In genomic region chr19:38389101-38389925, GRCh38 we compare ENCODE assay signal across 8 cellular contexts. TPM values are rescaled to one million over a fixed set of nuclear protein-coding genes. Genes with fewer than 3 reads are reported as not detected.
DNase-seq lines count a peak whose midpoint lies in the region; ATAC-seq and TF ChIP-seq lines count a peak whose summit lies in the region.

No MANE protein-coding gene starts in this region.

- H3K27me3 ChIP-seq in OCI-LY1 (ENCODE audit: insufficient read depth, low read length) (no peaks in the 10 kb centered on the region), duodenal mucosa (ENCODE audit: control insufficient read depth in 1 of 2, insufficient read depth in 2 of 2, low read length in 2 of 2) (peaks cover 0 to 10% of the 10 kb centered on the region in 2 donors)

- H3K4me1 Mint-ChIP-seq in naive B cell: peaks cover 14 to 31% (median 17%) of the 10 kb centered on the region in 3 donors

- POLR2A ChIA-PET in HEK293T (lab: Yijun Ruan, JAX): interaction anchor here (1.3 to 2.2 kb wide), 2 partner anchors 14 kb away, joined by 4 to 23 read pairs; partner anchors contain the start of gene FAM98C

- no peak overlapping the region for H3K4me3 ChIP-seq in OCI-LY1 (ENCODE audit: low read depth, low read length, poor library complexity, severe bottlenecking)
- H3K4me3 ChIP-seq in duodenal mucosa (ENCODE audit: low read depth in 1 of 2, low read length in 2 of 2): peak overlapping the region; percentile 51 to 74

- peak overlapping the region in 2 of 6 donors; percentile 44 to 73 for H3K27ac Mint-ChIP-seq in naive B cell

- ATAC-seq in naive B cell (ENCODE audit: low read depth in 2 of 2) (no peak), GM18511 (IDR thresholded peaks at IDR 0.05; ENCODE audit: unreplicated experiment) (no peak), GM18519 (IDR thresholded peaks at IDR 0.05; ENCODE audit: low FRiP score, unreplicated experiment) (no peak)

- DNase-seq in NCI-H82 (lab: John Stamatoyannopoulos, UW): peak; percentile 43
- no peak for DNase-seq in NCI-H82 treated with DMSO at 0.1 percent for 48 hours (lab: John Stamatoyannopoulos, UW; ENCODE audit: unreplicated experiment)
- DNase-seq in naive B cell: no peak
- DNase-seq in HEK293T (ENCODE audit: extremely low spot score): no peak

- H3K9me2 ChIP-seq in OCI-LY1 (ENCODE audit: low read depth, low read length): no peaks in the 10 kb centered on the region

- H3K27me3 Mint-ChIP-seq in naive B cell: peaks cover 30 to 59% (median 42%) of the 10 kb centered on the region in 3 donors

- H3K36me3 ChIP-seq in OCI-LY1 (ENCODE audit: insufficient read depth, low read length) (peaks cover under 1% of the 10 kb centered on the region; the same call in 1 of the 2 replicates), duodenal mucosa (ENCODE audit: control insufficient read depth in 1 of 2, insufficient read depth in 2 of 2, low read length in 2 of 2) (peaks cover under 1 to 4% of the 10 kb centered on the region in 2 donors)

- H3K4me1 ChIP-seq in OCI-LY1 (ENCODE audit: insufficient read depth, low read length, severe bottlenecking): peaks cover 22% of the 10 kb centered on the region
- peaks cover 0 to 36% of the 10 kb centered on the region in 2 donors for H3K4me1 ChIP-seq in duodenal mucosa (ENCODE audit: control insufficient read depth in 1 of 2, insufficient read depth in 2 of 2, low read length in 2 of 2)

- peaks cover 0 to 3% (median 0%) of the 10 kb centered on the region in 7 donors for H3K9me3 Mint-ChIP-seq in naive B cell

- no peak for TF ChIP-seq CTCF in OCI-LY1 (IDR thresholded peaks at IDR 0.05; ENCODE audit: low read length)

- H3K4me3 Mint-ChIP-seq in naive B cell: peak overlapping the region; percentile 42 to 82 (median 70)

- peak overlapping the region; percentile 29; the same call in 1 of the 2 replicates for H3K4me2 ChIP-seq in OCI-LY1 (ENCODE audit: low read length)

- H2AFZ ChIP-seq in OCI-LY1 (ENCODE audit: low read length): no peak overlapping the region

- H4K20me1 ChIP-seq in OCI-LY1 (ENCODE audit: insufficient read depth, low read length): no peaks in the 10 kb centered on the region

- CTCF ChIA-PET in HEK293T (lab: Yijun Ruan, JAX): interaction anchor here (0.6 to 1.3 kb wide), 2 partner anchors 145 to 484 kb away, joined by 3 to 4 read pairs; no protein-coding TSS in a partner anchor

- H3K9me3 ChIP-seq in OCI-LY1 (ENCODE audit: low read length) (no peaks in the 10 kb centered on the region), duodenal mucosa (ENCODE audit: control insufficient read depth in 1 of 2, low read length in 2 of 2) (no peaks in the 10 kb centered on the region)

- no peak overlapping the region for H3K27ac ChIP-seq in OCI-LY1 (ENCODE audit: low read depth, low read length, poor library complexity, severe bottlenecking)
- no peak overlapping the region for H3K27ac ChIP-seq in duodenal mucosa (ENCODE audit: low read depth, low read length)

- no peaks in the 10 kb centered on the region for H3F3A ChIP-seq in OCI-LY1 (ENCODE audit: insufficient read depth, low read length)

- H3K36me3 Mint-ChIP-seq in naive B cell: peaks cover 0 to 16% of the 10 kb centered on the region in 2 donors

- no peak overlapping the region for H3K9ac ChIP-seq in OCI-LY1 (ENCODE audit: low read length)
- peak overlapping the region; percentile 42 to 43 for H3K9ac ChIP-seq in duodenal mucosa (ENCODE audit: low read depth in 1 of 2, low read length in 2 of 2)

- no peaks in the 10 kb centered on the region for H3K79me2 ChIP-seq in OCI-LY1 (ENCODE audit: insufficient read depth, low read length)

TF ChIP-seq in HEK293T, 16 proteins besides CTCF, POLR2A, EP300 and RAD21:
- TF ChIP-seq ZNF384 (IDR thresholded peaks at IDR 0.05) (no peak), BHLHE40 (IDR thresholded peaks at IDR 0.05; ENCODE audit: borderline replicate concordance) (no peak), NFRKB (IDR thresholded peaks at IDR 0.05) (no peak), TARDBP (IDR thresholded peaks at IDR 0.05) (no peak), ELF4 (IDR thresholded peaks at IDR 0.05) (no peak), FOXA1 (IDR thresholded peaks at IDR 0.05) (no peak), HDGF (IDR thresholded peaks at IDR 0.05; ENCODE audit: borderline replicate concordance) (no peak), FOXK2 (IDR thresholded peaks at IDR 0.05) (no peak), ARNT (IDR thresholded peaks at IDR 0.05) (no peak), FOXM1 (IDR thresholded peaks at IDR 0.05; ENCODE audit: borderline replicate concordance) (no peak)
- TF ChIP-seq, protein P1, sequence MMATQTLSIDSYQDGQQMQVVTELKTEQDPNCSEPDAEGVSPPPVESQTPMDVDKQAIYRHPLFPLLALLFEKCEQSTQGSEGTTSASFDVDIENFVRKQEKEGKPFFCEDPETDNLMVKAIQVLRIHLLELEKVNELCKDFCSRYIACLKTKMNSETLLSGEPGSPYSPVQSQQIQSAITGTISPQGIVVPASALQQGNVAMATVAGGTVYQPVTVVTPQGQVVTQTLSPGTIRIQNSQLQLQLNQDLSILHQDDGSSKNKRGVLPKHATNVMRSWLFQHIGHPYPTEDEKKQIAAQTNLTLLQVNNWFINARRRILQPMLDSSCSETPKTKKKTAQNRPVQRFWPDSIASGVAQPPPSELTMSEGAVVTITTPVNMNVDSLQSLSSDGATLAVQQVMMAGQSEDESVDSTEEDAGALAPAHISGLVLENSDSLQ (IDR thresholded peaks at IDR 0.05): no peak

RNA-seq across cellular contexts. Expression of gene SPRED3, which starts 0.8 kb away (rescaled TPM):
- polyA plus RNA-seq in naive B cell (ENCODE audit: low read depth in 6 of 6): not detected

RNA-seq across cellular contexts. Expression of gene GGN, which starts 1.5 kb away (rescaled TPM):
- not detected for polyA plus RNA-seq in naive B cell (ENCODE audit: low read depth in 6 of 6)

RNA-seq across cellular contexts. Expression of gene FAM98C, which starts 13.6 kb away (rescaled TPM):
- 10 to 100 TPM in 5 of 6 donors, 1 to 10 TPM in 1; 3.6 to 23.8 (median 14.2) TPM for polyA plus RNA-seq in naive B cell (ENCODE audit: low read depth in 6 of 6)

RNA-seq across cellular contexts. Expression of gene PSMD8, which starts 14.9 kb away (rescaled TPM):
- polyA plus RNA-seq in naive B cell (ENCODE audit: low read depth in 6 of 6): 100 to 1,000 TPM; 150 to 193 (median 155) TPM

RNA-seq across cellular contexts. Expression of gene RASGRP4, which starts 36.7 kb away (rescaled TPM):
- polyA plus RNA-seq in naive B cell (ENCODE audit: low read depth in 6 of 6): under 1 TPM in 3 of 6 donors, not detected in 3; 0.27 to 0.60 (median 0.30) TPM
